10 cellular contexts compared by ENCODE assay signal in genomic region chr11:62548545-62549335, GRCh38. TPM values are rescaled to one million over a fixed set of nuclear protein-coding genes. Genes with fewer than 3 reads are reported as not detected.
DNase-seq lines count a peak whose midpoint lies in the region; ATAC-seq and TF ChIP-seq lines count a peak whose summit lies in the region.
"Had no signal": no experiment of that assay in that cellular context is flagged by ENCODE, and none has a peak within 500 bp of the region (broad histone marks: within the 10 kb centered on the region; RNA-seq: fewer than 3 reads in every experiment).

No MANE protein-coding gene starts in this region.

- H3K9me3 ChIP-seq in thyroid gland: no peaks in the 10 kb centered on the region
- H3K9me3 ChIP-seq: HAP-1 had no signal

- H3K9me3 Mint-ChIP-seq in central memory CD8-positive, alpha-beta T cell: no peaks in the 10 kb centered on the region

- H3K27me3 Mint-ChIP-seq in central memory CD8-positive, alpha-beta T cell: no peaks in the 10 kb centered on the region

- WGBS in thyroid gland, 2 donors: 41 to 42% methylated on average over 17 of the region's 17 CpGs

- H3K27me3 ChIP-seq in thyroid gland: no peaks in the 10 kb centered on the region

- H3K36me3 ChIP-seq in thyroid gland: no peaks in the 10 kb centered on the region

- peaks cover 49 to 75% of the 10 kb centered on the region in 2 donors for H3K4me1 ChIP-seq in thyroid gland

- TF ChIP-seq CTCF in LNCaP clone FGC (IDR thresholded peaks at IDR 0.05; ENCODE audit: control insufficient read depth, extremely low read depth, insufficient read depth) (no peak), thyroid gland (IDR thresholded peaks at IDR 0.05) (no peak)

- peak overlapping the region; percentile 99 for H3K4me3 Mint-ChIP-seq in central memory CD8-positive, alpha-beta T cell

- DNase-seq in LNCaP clone FGC (ENCODE audit: low read depth) (peak; percentile 84), mucosa of gallbladder (ENCODE audit: low spot score) (peak; percentile 67), thyroid gland (peak; percentile 77 to 79), NOMO-1 (lab: John Stamatoyannopoulos, UW; ENCODE audit: unreplicated experiment in 2 of 2) (no peak), retina (no peak)
- no peak for DNase-seq in central memory CD8-positive, alpha-beta T cell (ENCODE audit: low spot score in 2 of 2)
- DNase-seq: NCI-H1105 treated with DMSO at 0.1 percent for 48 hours had no signal

- intact Hi-C loops in thyroid gland (cut with DNase I): no loop called here

- no peak for ATAC-seq in central memory CD8-positive, alpha-beta T cell (replicated peaks; ENCODE audit: extremely low read depth, poor library complexity, severe bottlenecking)
- no peak for ATAC-seq in GM21526 (IDR thresholded peaks at IDR 0.05; ENCODE audit: low FRiP score, unreplicated experiment)

- peaks cover 64% of the 10 kb centered on the region for H3K4me1 Mint-ChIP-seq in central memory CD8-positive, alpha-beta T cell

- peaks cover 53% of the 10 kb centered on the region for H3K36me3 Mint-ChIP-seq in central memory CD8-positive, alpha-beta T cell (ENCODE audit: insufficient read depth)

- H3K27ac Mint-ChIP-seq in central memory CD8-positive, alpha-beta T cell (ENCODE audit: low read depth): peak overlapping the region; percentile 96

- no peak for TF ChIP-seq POLR2A in thyroid gland (IDR thresholded peaks at IDR 0.05)

- peak overlapping the region; percentile 47 to 99 (median 53) for H3K27ac ChIP-seq in thyroid gland
- H3K27ac ChIP-seq: HL-60 had no signal

- H3K4me3 ChIP-seq in LNCaP clone FGC (ENCODE audit: low read depth, low read length): peak overlapping the region; percentile 6; the same call in 1 of the 2 replicates
- no peak overlapping the region for H3K4me3 ChIP-seq in thyroid gland (replicated peaks in 1 of 3)
- H3K4me3 ChIP-seq: HAP-1 had no signal

RNA-seq across cellular contexts. Expression of gene AHNAK, which starts 2.1 kb away (rescaled TPM):
- total RNA-seq in mucosa of gallbladder (549 TPM), thyroid gland (100 to 1,000 TPM; 227 to 400 (median 288) TPM)

RNA-seq across cellular contexts. Expression of gene EEF1G, which starts 25.0 kb away (rescaled TPM):
- total RNA-seq in mucosa of gallbladder: 1,062 TPM
- total RNA-seq in thyroid gland: 1,000 to 10,000 TPM; 1,334 to 1,814 (median 1,607) TPM

RNA-seq across cellular contexts. Expression of gene TUT1, which starts 42.6 kb away (rescaled TPM):
- total RNA-seq in mucosa of gallbladder (26.2 TPM), thyroid gland (10 to 100 TPM; 13.7 to 20.0 (median 16.1) TPM)

RNA-seq across cellular contexts. Expression of gene MTA2, which starts 52.9 kb away (rescaled TPM):
- total RNA-seq in mucosa of gallbladder: 87.6 TPM
- total RNA-seq in thyroid gland: 10 to 100 TPM; 65.3 to 76.7 (median 70.7) TPM

Comparison
In these comparisons a context has a peak if more than half of its experiments do, and no peak if none do; other contexts are left out.
1. DNase-seq: peak in LNCaP clone FGC (single experiment), mucosa of gallbladder (single experiment) and thyroid gland (2 of 2); none in central memory CD8-positive, alpha-beta T cell (0 of 2), NOMO-1 (0 of 2) and retina (single experiment).